ENCODE assay signal across 10 cellular contexts in genomic region chr2:218782529-218782845, GRCh38. TPM values are rescaled to one million over a fixed set of nuclear protein-coding genes. Genes with fewer than 3 reads are reported as not detected.
A peak's percentile ranks its signal among the peaks of the same experiment; 100 is the strongest.
DNase-seq lines count a peak whose midpoint lies in the region; ATAC-seq and TF ChIP-seq lines count a peak whose summit lies in the region.
"Had no signal": no experiment of that assay in that cellular context is flagged by ENCODE, and none has a peak within 500 bp of the region (broad histone marks: within the 10 kb centered on the region; RNA-seq: fewer than 3 reads in every experiment).

No MANE protein-coding gene starts in this region.

- peaks cover 7% of the 10 kb centered on the region for H3K36me3 Mint-ChIP-seq in type B pancreatic cell
- H3K36me3 Mint-ChIP-seq in activated CD4-positive, alpha-beta memory T cell treated with anti-CD3 and anti-CD28 coated beads, Interleukin-2, amount 10 ng/mL, durations not matched to agents 7 days and 5 days (ENCODE audit: low read depth): peaks cover 3% of the 10 kb centered on the region

- peaks cover 24% of the 10 kb centered on the region for H3K27me3 Mint-ChIP-seq in type B pancreatic cell
- H3K27me3 Mint-ChIP-seq in activated CD4-positive, alpha-beta memory T cell treated with anti-CD3 and anti-CD28 coated beads, Interleukin-2, amount 10 ng/mL, durations not matched to agents 7 days and 5 days: peaks cover 45% of the 10 kb centered on the region

- H3K9me2 ChIP-seq in SK-N-SH: no peaks in the 10 kb centered on the region

- POLR2A ChIA-PET in SK-N-SH (lab: Yijun Ruan, JAX): no interaction called here
- POLR2A ChIA-PET in activated CD4-positive, alpha-beta memory T cell treated with anti-CD3 and anti-CD28 coated beads, Interleukin-2, amount 10 ng/mL, durations not matched to agents 7 days and 5 days (lab: Charles Lee): no interaction called here

- peak overlapping the region; percentile 74 to 92 for H3K4me3 ChIP-seq in muscle layer of duodenum (ENCODE audit: low read depth in 1 of 2, low read length in 2 of 2)
- H3K4me3 ChIP-seq in SK-N-SH (ENCODE audit: low read depth in 2 of 2, low read length in 1 of 2): no peak overlapping the region

- H3F3A ChIP-seq in SK-N-SH (replicated peaks; ENCODE audit: insufficient read depth): no peaks in the 10 kb centered on the region

- H3K9me3 ChIP-seq in muscle layer of duodenum (ENCODE audit: control insufficient read depth in 1 of 2, low read length in 2 of 2): no peaks in the 10 kb centered on the region
- H3K9me3 ChIP-seq in SK-N-SH: no peaks in the 10 kb centered on the region

- no peak overlapping the region for H2AFZ ChIP-seq in SK-N-SH (ENCODE audit: low read depth)

- TF ChIP-seq CTCF in type B pancreatic cell (conservative IDR thresholded peaks at IDR 0.05) (no peak), SK-N-SH (IDR thresholded peaks at IDR 0.05) (no peak)

- H3K4me3 Mint-ChIP-seq in type B pancreatic cell: peak overlapping the region; percentile 90
- H3K4me3 Mint-ChIP-seq in activated CD4-positive, alpha-beta memory T cell treated with anti-CD3 and anti-CD28 coated beads, Interleukin-2, amount 10 ng/mL, durations not matched to agents 7 days and 5 days: no peak overlapping the region
- H3K4me3 Mint-ChIP-seq: activated T-helper 1 cell treated with anti-CD3 and anti-CD28 coated beads, Interleukin-12 subunit alpha, Interleukin-12 subunit beta, Interleukin-2, Interleukin-4 antibody, amounts not matched to agents 30 ng/mL and 10 ng/mL and 1 ng/mL, durations not matched to agents 14 hours and 24 hours and 36 hours had no signal

- DNase-seq in glomerular visceral epithelial cell (ENCODE audit: extremely low spot score) (peak; percentile 42), type B pancreatic cell (ENCODE audit: extremely low spot score, unreplicated experiment) (no peak), SK-N-SH (no peak)
- DNase-seq in activated CD4-positive, alpha-beta memory T cell treated with anti-CD3 and anti-CD28 coated beads, Interleukin-2, amount 10 ng/mL, durations not matched to agents 7 days and 5 days: no peak

- 71% methylated on average over 6 of the region's 6 CpGs for WGBS in SK-N-SH (ENCODE audit: low lambda C conversion rate)

- no peak for TF ChIP-seq RAD21 in SK-N-SH (IDR thresholded peaks at IDR 0.05; ENCODE audit: low read length)

- H3K27ac Mint-ChIP-seq in type B pancreatic cell: peak overlapping the region; percentile 66
- H3K27ac Mint-ChIP-seq in activated CD4-positive, alpha-beta memory T cell treated with anti-CD3 and anti-CD28 coated beads, Interleukin-2, amount 10 ng/mL, durations not matched to agents 7 days and 5 days: no peak overlapping the region
- H3K27ac Mint-ChIP-seq: activated T-helper 1 cell treated with anti-CD3 and anti-CD28 coated beads, Interleukin-12 subunit alpha, Interleukin-12 subunit beta, Interleukin-2, Interleukin-4 antibody, amounts not matched to agents 30 ng/mL and 10 ng/mL and 1 ng/mL, durations not matched to agents 14 hours and 24 hours and 36 hours had no signal

- H3K4me1 ChIP-seq in muscle layer of duodenum (ENCODE audit: control insufficient read depth in 1 of 2, insufficient read depth in 2 of 2, low read length in 2 of 2): peaks cover 0 to 8% of the 10 kb centered on the region in 2 donors
- no peaks in the 10 kb centered on the region; a peak in 1 of 4 replicates for H3K4me1 ChIP-seq in SK-N-SH (ENCODE audit: control insufficient read depth in 1 of 2, insufficient read depth in 2 of 2, low read depth in 1 of 2, low read length in 1 of 2)

- CTCF ChIA-PET in SK-N-SH (lab: Yijun Ruan, JAX): no interaction called here
- CTCF ChIA-PET in activated CD4-positive, alpha-beta memory T cell treated with anti-CD3 and anti-CD28 coated beads, Interleukin-2, amount 10 ng/mL, durations not matched to agents 7 days and 5 days (lab: Charles Lee): no interaction called here

- no peak for TF ChIP-seq EP300 in SK-N-SH (IDR thresholded peaks at IDR 0.05; ENCODE audit: borderline replicate concordance in 1 of 2, low read depth in 1 of 2, low read length in 1 of 2)

- H3K9me3 Mint-ChIP-seq in type B pancreatic cell: peaks cover 2% of the 10 kb centered on the region
- peaks cover 4% of the 10 kb centered on the region for H3K9me3 Mint-ChIP-seq in activated CD4-positive, alpha-beta memory T cell treated with anti-CD3 and anti-CD28 coated beads, Interleukin-2, amount 10 ng/mL, durations not matched to agents 7 days and 5 days
- H3K9me3 Mint-ChIP-seq: activated T-helper 1 cell treated with anti-CD3 and anti-CD28 coated beads, Interleukin-12 subunit alpha, Interleukin-12 subunit beta, Interleukin-2, Interleukin-4 antibody, amounts not matched to agents 30 ng/mL and 10 ng/mL and 1 ng/mL, durations not matched to agents 14 hours and 24 hours and 36 hours had no signal

- ATAC-seq in GM19455 (IDR thresholded peaks at IDR 0.05; ENCODE audit: unreplicated experiment) (no peak), GM18511 (IDR thresholded peaks at IDR 0.05; ENCODE audit: unreplicated experiment) (no peak)
- ATAC-seq: HCT116 had no signal

- no peaks in the 10 kb centered on the region for H3K79me2 ChIP-seq in SK-N-SH (ENCODE audit: insufficient read depth)

- H3K27me3 ChIP-seq in muscle layer of duodenum (ENCODE audit: low read depth, low read length) (no peaks in the 10 kb centered on the region), SK-N-SH (ENCODE audit: insufficient read depth) (no peaks in the 10 kb centered on the region)

- peaks cover 23% of the 10 kb centered on the region for H3K4me1 Mint-ChIP-seq in type B pancreatic cell (ENCODE audit: unreplicated experiment)
- peaks cover 2% of the 10 kb centered on the region for H3K4me1 Mint-ChIP-seq in activated CD4-positive, alpha-beta memory T cell treated with anti-CD3 and anti-CD28 coated beads, Interleukin-2, amount 10 ng/mL, durations not matched to agents 7 days and 5 days

- no peak overlapping the region for H3K9ac ChIP-seq in SK-N-SH

- peak overlapping the region; percentile 74 for H3K27ac ChIP-seq in angular gyrus (ENCODE audit: low read depth, low read length)
- peak overlapping the region; percentile 72 for H3K27ac ChIP-seq in muscle layer of duodenum (ENCODE audit: low read length)
- no peak overlapping the region for H3K27ac ChIP-seq in SK-N-SH (ENCODE audit: low read depth in 2 of 2, low read length in 1 of 2)

- no peaks in the 10 kb centered on the region for H4K20me1 ChIP-seq in SK-N-SH (ENCODE audit: insufficient read depth)

- no peak overlapping the region for H3K4me2 ChIP-seq in SK-N-SH

- H3K36me3 ChIP-seq in muscle layer of duodenum (ENCODE audit: control insufficient read depth in 1 of 2, insufficient read depth in 2 of 2, low read length in 2 of 2): no peaks in the 10 kb centered on the region
- no peaks in the 10 kb centered on the region for H3K36me3 ChIP-seq in SK-N-SH (replicated peaks in 1 of 2; ENCODE audit: control insufficient read depth in 1 of 2, insufficient read depth in 2 of 2, low read length in 1 of 2)

TF ChIP-seq in SK-N-SH, 30 proteins besides CTCF, POLR2A, EP300 and RAD21:
- TF ChIP-seq RFX5 (IDR thresholded peaks at IDR 0.05; ENCODE audit: low read length) (no peak), PBX3 (IDR thresholded peaks at IDR 0.05) (no peak), USF1 (IDR thresholded peaks at IDR 0.05; ENCODE audit: borderline replicate concordance, low read depth) (no peak), YY1 (IDR thresholded peaks at IDR 0.05; ENCODE audit: low read depth) (no peak), GATA2 (CRISPR knock-in tag; IDR thresholded peaks at IDR 0.05) (no peak), MAX (IDR thresholded peaks at IDR 0.05; ENCODE audit: low read depth) (no peak), SIN3A (IDR thresholded peaks at IDR 0.05; ENCODE audit: borderline replicate concordance, low read depth, low read length) (no peak), FOXJ3 (CRISPR knock-in tag; IDR thresholded peaks at IDR 0.05) (no peak), MEF2A (IDR thresholded peaks at IDR 0.05; ENCODE audit: borderline replicate concordance, low read depth) (no peak)

RNA-seq across cellular contexts. Expression of gene CYP27A1, which starts 0.5 kb away (rescaled TPM):
- total RNA-seq in type B pancreatic cell (ENCODE audit: low replicate concordance): 6.5 and 6.9 TPM in 2 replicates
- polyA plus RNA-seq in SK-N-SH (2012; rRNA removed): 0.18 and 0.54 TPM in 2 replicates
- polyA plus RNA-seq in SK-N-SH (2012; cell fraction: cytosol; rRNA removed): 0.19 and 0.46 TPM in 2 replicates
- 0.66 and 0.76 TPM in 2 replicates for polyA plus RNA-seq in SK-N-SH (2012; cell fraction: nucleus; rRNA removed)
- not detected for total RNA-seq in activated CD4-positive, alpha-beta memory T cell treated with anti-CD3 and anti-CD28 coated beads, Interleukin-2, amount 10 ng/mL, durations not matched to agents 7 days and 5 days

RNA-seq across cellular contexts. Expression of gene PRKAG3, which starts 49.1 kb away (rescaled TPM):
- total RNA-seq in type B pancreatic cell (ENCODE audit: low replicate concordance): not detected in 2 replicates
- polyA plus RNA-seq in SK-N-SH (2012; rRNA removed): not detected in 2 replicates
- polyA plus RNA-seq in SK-N-SH (2012; cell fraction: cytosol; rRNA removed): not detected in 2 replicates
- not detected in 2 replicates for polyA plus RNA-seq in SK-N-SH (2012; cell fraction: nucleus; rRNA removed)
- not detected for total RNA-seq in activated CD4-positive, alpha-beta memory T cell treated with anti-CD3 and anti-CD28 coated beads, Interleukin-2, amount 10 ng/mL, durations not matched to agents 7 days and 5 days
- total RNA-seq: activated T-helper 1 cell treated with anti-CD3 and anti-CD28 coated beads, Interleukin-12 subunit alpha, Interleukin-12 subunit beta, Interleukin-2, Interleukin-4 antibody, amounts not matched to agents 30 ng/mL and 10 ng/mL and 1 ng/mL, durations not matched to agents 14 hours and 24 hours and 36 hours had no signal

Comparison
In these comparisons a context has a peak if more than half of its experiments do, and no peak if none do; other contexts are left out.
1. H3K27ac ChIP-seq: peak in angular gyrus (single experiment) and muscle layer of duodenum (single experiment); none in SK-N-SH (0 of 2).
2. H3K4me3 ChIP-seq: peak in muscle layer of duodenum (2 of 2); none in SK-N-SH (0 of 2).